Comparison of ENCODE assay signal across 8 cellular contexts in the genomic region with DNA sequence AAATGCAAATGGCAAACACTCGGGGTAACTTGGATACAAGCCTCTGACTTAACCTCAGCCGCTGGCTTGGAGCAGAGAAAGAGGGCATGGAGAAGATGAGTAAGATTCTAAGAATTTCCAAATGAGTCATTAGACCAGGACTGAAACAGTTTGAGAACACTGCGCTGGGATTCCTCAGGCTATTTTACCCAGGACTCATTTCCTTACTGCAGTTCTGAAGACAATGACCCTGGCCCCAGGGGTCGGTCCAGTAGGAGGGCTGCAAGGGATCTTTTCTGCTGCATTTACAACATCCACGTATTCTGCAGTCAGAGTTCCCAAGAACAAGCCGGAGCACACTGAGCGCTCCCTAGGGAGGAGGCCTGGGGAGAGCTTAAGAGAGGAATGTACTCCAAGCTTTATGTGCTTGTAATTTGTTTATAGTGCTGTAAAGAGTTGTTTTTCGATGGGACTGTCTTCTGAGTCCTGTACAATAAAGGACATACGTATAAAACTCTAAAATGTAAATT. TPM values are rescaled to one million over a fixed set of nuclear protein-coding genes. Genes with fewer than 3 reads are reported as not detected.
DNase-seq lines count a peak whose midpoint lies in the region; ATAC-seq, FAIRE-seq and TF ChIP-seq lines count a peak whose summit lies in the region.

No MANE protein-coding gene starts in this region.

- H3K9ac ChIP-seq in endothelial cell of umbilical vein (replicated peaks; ENCODE audit: extremely low read depth, insufficient read depth, low read length) (peak overlapping the region; percentile 77), MM.1S (ENCODE audit: low read length) (no peak overlapping the region)

- peak; percentile 96 for FAIRE-seq in endothelial cell of umbilical vein (lab: Jason Lieb, UNC)

- CTCF ChIA-PET in A673 (lab: Charles Lee), result no interaction called here
- CTCF ChIA-PET in endothelial cell of umbilical vein (lab: Charles Lee), result interaction anchor here (1.4 to 1.8 kb wide), 5 partner anchors 9 to 199 kb away, joined by 3 to 6 read pairs (median 4); no protein-coding TSS in a partner anchor

- no peak for ATAC-seq in T-helper 17 cell
- no peak for ATAC-seq in GM19351 (IDR thresholded peaks at IDR 0.05; ENCODE audit: unreplicated experiment)

- H3F3A ChIP-seq in MM.1S (ENCODE audit: insufficient read depth, low read length), result no peaks in the 10 kb centered on the region

- H3K4me1 ChIP-seq in A673 (ENCODE audit: insufficient read depth, low read length, poor library complexity, severe bottlenecking), result peaks cover 17% of the 10 kb centered on the region
- H3K4me1 ChIP-seq in endothelial cell of umbilical vein (ENCODE audit: control insufficient read depth, extremely low read depth, insufficient read depth, low read length), result peaks cover 36% of the 10 kb centered on the region
- no peaks in the 10 kb centered on the region for H3K4me1 ChIP-seq in MM.1S (ENCODE audit: low read length)

- H2AFZ ChIP-seq in endothelial cell of umbilical vein (ENCODE audit: low read depth, low read length), result peak overlapping the region; percentile 70
- H2AFZ ChIP-seq in MM.1S (ENCODE audit: low read length), result no peak overlapping the region

- H3K36me3 ChIP-seq in A673 (ENCODE audit: insufficient read depth, low read length, poor library complexity, severe bottlenecking) (no peaks in the 10 kb centered on the region), endothelial cell of umbilical vein (ENCODE audit: control insufficient read depth in 2 of 2, extremely low read depth in 1 of 2, insufficient read depth in 2 of 2, low read length in 2 of 2) (no peaks in the 10 kb centered on the region), MM.1S (replicated peaks; ENCODE audit: insufficient read depth, low read length) (no peaks in the 10 kb centered on the region)

- peak overlapping the region; percentile 40 for H3K4me2 ChIP-seq in endothelial cell of umbilical vein (ENCODE audit: insufficient read depth, low read length)
- no peak overlapping the region for H3K4me2 ChIP-seq in MM.1S (ENCODE audit: low read depth, low read length)

- dilution Hi-C loops in endothelial cell of umbilical vein (cut with MboI; ENCODE audit: extremely low pct_ligation_motif_present, low sequenced_read_pairs), result no loop called here

- no peaks in the 10 kb centered on the region for H3K79me2 ChIP-seq in endothelial cell of umbilical vein (ENCODE audit: control insufficient read depth, insufficient read depth, low read length)
- H3K79me2 ChIP-seq in MM.1S (ENCODE audit: low read length), result no peaks in the 10 kb centered on the region

- TF ChIP-seq CTCF in A673 (conservative IDR thresholded peaks at IDR 0.05; ENCODE audit: low read depth, low read length) (no peak), endothelial cell of umbilical vein (IDR thresholded peaks at IDR 0.05; ENCODE audit: extremely low read depth in 1 of 2, insufficient read depth in 1 of 2, low read depth in 1 of 2, low read length in 2 of 2) (no peak), MM.1S (IDR thresholded peaks at IDR 0.05; ENCODE audit: low read length) (no peak)

- TF ChIP-seq POLR2A in endothelial cell of umbilical vein (IDR thresholded peaks at IDR 0.05; ENCODE audit: low read depth, low read length), result no peak

- H3K4me3 Mint-ChIP-seq in T-helper 17 cell, result no peak overlapping the region

- H3K27ac Mint-ChIP-seq in T-helper 17 cell, result no peak overlapping the region

- DNase-seq in A673 (ENCODE audit: low spot score), result peak; percentile 88
- peak; percentile 82 for DNase-seq in LoVo (ENCODE audit: low spot score)
- DNase-seq in endothelial cell of umbilical vein (ENCODE audit: low read depth, low spot score), result peak; percentile 95
- peak; percentile 55 for DNase-seq in mucosa of gallbladder (ENCODE audit: low spot score)
- no peak for DNase-seq in NAMALWA (ENCODE audit: low spot score)
- no peak for DNase-seq in T-helper 17 cell
- no peak for DNase-seq in MM.1S

- H3K27me3 ChIP-seq in A673 (replicated peaks; ENCODE audit: insufficient read depth, low read depth, low read length, poor library complexity) (no peaks in the 10 kb centered on the region), endothelial cell of umbilical vein (ENCODE audit: control insufficient read depth in 2 of 2, insufficient read depth in 2 of 2, low read length in 2 of 2) (no peaks in the 10 kb centered on the region), MM.1S (replicated peaks; ENCODE audit: insufficient read depth, low read length) (no peaks in the 10 kb centered on the region)

- BruUV-seq in A673 (replicated peaks; lab: Mats Ljungman, UMichigan) (no TSS peak), endothelial cell of umbilical vein (replicated peaks; lab: Mats Ljungman, UMichigan) (no TSS peak)

- no peak overlapping the region for H3K4me3 ChIP-seq in A673 (ENCODE audit: low read depth, low read length, poor library complexity, severe bottlenecking)
- no peak overlapping the region for H3K4me3 ChIP-seq in endothelial cell of umbilical vein (replicated peaks in 1 of 3; ENCODE audit: insufficient read depth in 1 of 3, low read depth in 1 of 3, low read length in 3 of 3)
- H3K4me3 ChIP-seq in MM.1S (ENCODE audit: low read length), result no peak overlapping the region

- H3K4me1 Mint-ChIP-seq in T-helper 17 cell, result no peaks in the 10 kb centered on the region

- H4K20me1 ChIP-seq in endothelial cell of umbilical vein (replicated peaks; ENCODE audit: control insufficient read depth, extremely low read depth, insufficient read depth, low read length), result no peaks in the 10 kb centered on the region
- H4K20me1 ChIP-seq in MM.1S (ENCODE audit: insufficient read depth, low read length), result no peaks in the 10 kb centered on the region

- POLR2A ChIA-PET in A673 (lab: Charles Lee; ENCODE audit: low non-redundant PET) (no interaction called here), endothelial cell of umbilical vein (lab: Charles Lee) (no interaction called here)

- H3K36me3 Mint-ChIP-seq in T-helper 17 cell (ENCODE audit: low read depth), result no peaks in the 10 kb centered on the region

- H3K27ac ChIP-seq in A673 (ENCODE audit: low read depth, low read length, poor library complexity, severe bottlenecking) (no peak overlapping the region), endothelial cell of umbilical vein (ENCODE audit: insufficient read depth, low read depth, low read length) (peak overlapping the region; percentile 77), MM.1S (ENCODE audit: low read length) (no peak overlapping the region)

- H3K9me3 ChIP-seq in A673 (ENCODE audit: low read depth, low read length, poor library complexity, severe bottlenecking) (no peaks in the 10 kb centered on the region), endothelial cell of umbilical vein (replicated peaks; ENCODE audit: control insufficient read depth, insufficient read depth, low read length) (no peaks in the 10 kb centered on the region), T-helper 17 cell (ENCODE audit: control insufficient read depth, low read length, poor library complexity, severe bottlenecking) (peaks cover under 1% of the 10 kb centered on the region), MM.1S (replicated peaks; ENCODE audit: insufficient read depth, low read length) (no peaks in the 10 kb centered on the region)

- H3K9me1 ChIP-seq in endothelial cell of umbilical vein (replicated peaks; ENCODE audit: control insufficient read depth, extremely low read depth, insufficient read depth, low read length), result no peaks in the 10 kb centered on the region

- peaks cover 2% of the 10 kb centered on the region for H3K27me3 Mint-ChIP-seq in T-helper 17 cell

- intact Hi-C loops in A673 (cut with micrococcal nuclease; ENCODE audit: unreplicated experiment), result no loop called here
- intact Hi-C loops in endothelial cell of umbilical vein (cut with micrococcal nuclease), result loop anchor here (1.0 to 10.0 kb wide), 6 partner anchors 47 to 634 kb away; a partner anchor contains a TSS

- H3K9me2 ChIP-seq in MM.1S (replicated peaks; ENCODE audit: insufficient read depth, low read length), result no peaks in the 10 kb centered on the region

TF ChIP-seq in endothelial cell of umbilical vein, 7 proteins besides CTCF, POLR2A, EP300 and RAD21:
- TF ChIP-seq POLR2AphosphoS5 (IDR thresholded peaks at IDR 0.05; ENCODE audit: insufficient read depth, low read depth, low read length) (peak; percentile 66), FOS (IDR thresholded peaks at IDR 0.05; ENCODE audit: borderline replicate concordance, insufficient read depth, low read length) (peak; percentile 100), JUN (IDR thresholded peaks at IDR 0.05; ENCODE audit: borderline replicate concordance, insufficient read depth, insufficient read length, low read depth) (peak; percentile 99), GATA2 (IDR thresholded peaks at IDR 0.05; ENCODE audit: insufficient read depth, insufficient read length, low read depth, low read length) (peak; percentile 40)
- TF ChIP-seq, protein P1, sequence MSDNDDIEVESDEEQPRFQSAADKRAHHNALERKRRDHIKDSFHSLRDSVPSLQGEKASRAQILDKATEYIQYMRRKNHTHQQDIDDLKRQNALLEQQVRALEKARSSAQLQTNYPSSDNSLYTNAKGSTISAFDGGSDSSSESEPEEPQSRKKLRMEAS (IDR thresholded peaks at IDR 0.05; ENCODE audit: insufficient read depth, insufficient read length), result no peak
TF ChIP-seq in endothelial cell of umbilical vein: peak in this region for 4.

RNA-seq across cellular contexts. Expression of a gene that starts 27.3 kb away (rescaled TPM):
- total RNA-seq in A673 (2021) (not detected in 2 replicates), endothelial cell of umbilical vein (75.5 and 82.5 TPM in 2 replicates), mucosa of gallbladder (184 TPM), T-helper 17 cell (under 1 TPM in 1 of 2 donors, not detected in 1; 0.07 TPM)
- 69.8 and 105 TPM in 2 replicates for polyA plus RNA-seq in endothelial cell of umbilical vein
- 65.4 and 67.5 TPM in 2 replicates for polyA plus RNA-seq in endothelial cell of umbilical vein (2011; cell fraction: cytosol; rRNA removed)
- 108 and 127 TPM in 2 replicates for polyA plus RNA-seq in endothelial cell of umbilical vein (2011; cell fraction: nucleus; rRNA removed)
- polyA plus RNA-seq in endothelial cell of umbilical vein (2012), result 19.4 and 34.9 TPM in 2 replicates
- 191 and 202 TPM in 2 replicates for polyA minus RNA-seq in endothelial cell of umbilical vein
- 6.6 TPM for polyA minus RNA-seq in endothelial cell of umbilical vein (2011; cell fraction: cytosol; rRNA and poly(A)+ RNA removed)
- polyA minus RNA-seq in endothelial cell of umbilical vein (2011; cell fraction: nucleus; rRNA and poly(A)+ RNA removed), result 313 and 457 TPM in 2 replicates

Comparison
In these comparisons a context has a peak if more than half of its experiments do, and no peak if none do; other contexts are left out.
1. DNase-seq: peak in A673 (single experiment), LoVo (single experiment), endothelial cell of umbilical vein (single experiment) and mucosa of gallbladder (single experiment); none in NAMALWA (single experiment), T-helper 17 cell (0 of 3) and MM.1S (single experiment).
2. RNA of a gene that starts 27.3 kb away (total RNA-seq): 184 TPM in mucosa of gallbladder (single experiment) and 75.5 to 82.5 TPM in endothelial cell of umbilical vein; 0.07 TPM in T-helper 17 cell and not detected in A673; every median in the first group is over 10 times any median in the second.